ENCODE assay signal across 16 cellular contexts in genomic region chr5:43570487-43571158, GRCh38.
"Had no signal": no experiment of that assay in that cellular context is flagged by ENCODE, and none has a peak within 500 bp of the region (broad histone marks: within the 10 kb centered on the region; RNA-seq: fewer than 3 reads in every experiment).

No MANE protein-coding gene starts in this region.

- H3K9me3 ChIP-seq: left lung, prostate gland, SK-N-SH, testis had no signal

- H3K9ac ChIP-seq: SK-N-SH had no signal

- FAIRE-seq: astrocyte had no signal

- H3K4me1 ChIP-seq: prostate gland had no signal

- ATAC-seq: activated CD8-positive, alpha-beta T cell treated with anti-CD3 and anti-CD28 coated beads, Interleukin-2, amount 10 ng/mL, durations not matched to agents 7 days and 5 days had no signal

- H3K27me3 ChIP-seq: left lung, testis had no signal

- H3K36me3 ChIP-seq: left lung, prostate gland had no signal

- H3K4me2 ChIP-seq: SK-N-SH had no signal

- DNase-seq: activated CD4-positive, alpha-beta T cell treated with anti-CD3 and anti-CD28 coated beads for 48 hours; activated CD8-positive, alpha-beta memory T cell treated with anti-CD3 and anti-CD28 coated beads, Interleukin-2, amount 50 U/mL, for 48 hours; activated CD8-positive, alpha-beta T cell treated with anti-CD3 and anti-CD28 coated beads, Interleukin-2, amount 10 ng/mL, durations not matched to agents 7 days and 5 days; activated naive CD8-positive, alpha-beta T cell treated with anti-CD3 and anti-CD28 coated beads, Interleukin-2, amount 10 ng/mL, durations not matched to agents 7 days and 5 days; caudate nucleus; effector memory CD4-positive, alpha-beta T cell; glutamatergic neuron; left lung; naive B cell; SK-N-SH; stimulated activated CD4-positive, alpha-beta T cell treated with anti-CD3 and anti-CD28 coated beads, Interleukin-4, amount 100 ng/mL, for 1 hour; stimulated activated CD8-positive, alpha-beta memory T cell treated with anti-CD3 and anti-CD28 coated beads, Interleukin-4, amount 100 ng/mL, for 48 hours; T-helper 1 cell had no signal

- H3K4me3 ChIP-seq: left lung, prostate gland, testis had no signal
